In the genomic region with DNA sequence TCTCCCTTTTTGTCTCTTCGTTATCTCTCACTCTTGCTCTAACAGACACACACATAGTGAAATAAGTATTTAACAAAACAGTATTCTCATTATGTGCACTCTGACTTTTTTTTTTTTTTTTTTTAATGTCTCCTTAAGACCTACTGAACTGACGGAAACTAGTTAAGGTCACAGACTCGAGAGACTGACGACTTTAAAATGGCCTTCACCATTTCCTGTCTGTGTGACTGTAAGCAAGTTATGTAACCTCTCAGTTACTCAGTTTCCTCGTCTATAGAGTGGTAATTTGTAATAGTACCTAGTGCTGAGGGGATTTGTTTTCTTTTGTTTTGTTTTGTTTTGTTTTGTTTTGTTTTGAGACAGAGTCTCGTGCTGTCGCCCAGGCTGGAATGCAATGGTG, we compare ENCODE assay signal across 17 cellular contexts.
"Had no signal": no experiment of that assay in that cellular context is flagged by ENCODE, and none has a peak within 500 bp of the region (broad histone marks: within the 10 kb centered on the region; RNA-seq: fewer than 3 reads in every experiment).

No MANE protein-coding gene starts in this region.

- H3K4me3 Mint-ChIP-seq: activated CD8-positive, alpha-beta T cell treated with anti-CD3 and anti-CD28 coated beads, Interleukin-2, amount 10 ng/mL, durations not matched to agents 7 days and 5 days; activated naive CD4-positive, alpha-beta T cell treated with anti-CD3 and anti-CD28 coated beads, Interleukin-2, amount 10 ng/mL, durations not matched to agents 7 days and 5 days; nephron; stimulated activated naive CD8-positive, alpha-beta T cell treated with anti-CD3 and anti-CD28 coated beads, Interleukin-15, Interleukin-2, amounts not matched to agents 100 ng/mL and 50 ng/mL, for 24 hours had no signal

- H3K27me3 ChIP-seq: cardiac muscle cell, colonic mucosa, gastroesophageal sphincter, upper lobe of left lung had no signal

- H3K4me1 Mint-ChIP-seq: activated naive CD4-positive, alpha-beta T cell treated with anti-CD3 and anti-CD28 coated beads, Interleukin-2, amount 10 ng/mL, durations not matched to agents 7 days and 5 days had no signal

- H3K27ac Mint-ChIP-seq: activated CD8-positive, alpha-beta T cell treated with anti-CD3 and anti-CD28 coated beads, Interleukin-2, amount 10 ng/mL, durations not matched to agents 7 days and 5 days; activated naive CD4-positive, alpha-beta T cell treated with anti-CD3 and anti-CD28 coated beads, Interleukin-2, amount 10 ng/mL, durations not matched to agents 7 days and 5 days; stimulated activated naive CD8-positive, alpha-beta T cell treated with anti-CD3 and anti-CD28 coated beads, Interleukin-15, Interleukin-2, amounts not matched to agents 100 ng/mL and 50 ng/mL, for 24 hours had no signal

- DNase-seq: activated CD4-positive, alpha-beta T cell treated with anti-CD3 and anti-CD28 coated beads for 48 hours; activated CD8-positive, alpha-beta memory T cell treated with anti-CD3 and anti-CD28 coated beads, Interleukin-2, amount 50 U/mL, for 48 hours; activated CD8-positive, alpha-beta T cell treated with anti-CD3 and anti-CD28 coated beads, Interleukin-2, amount 10 ng/mL, durations not matched to agents 7 days and 5 days; activated naive CD4-positive, alpha-beta T cell treated with anti-CD3 and anti-CD28 coated beads, Interleukin-2, amount 10 ng/mL, durations not matched to agents 7 days and 5 days; colonic mucosa; effector memory CD4-positive, alpha-beta T cell; left ventricle myocardium inferior; mesenchymal stem cell; stimulated activated CD4-positive, alpha-beta T cell treated with anti-CD3 and anti-CD28 coated beads, Interleukin-2, amount 100 ng/mL, for 48 hours; T1000; upper lobe of left lung had no signal

- FAIRE-seq: keratinocyte had no signal

- H3K9me3 Mint-ChIP-seq: activated naive CD4-positive, alpha-beta T cell treated with anti-CD3 and anti-CD28 coated beads, Interleukin-2, amount 10 ng/mL, durations not matched to agents 7 days and 5 days; nephron had no signal

- H3K27ac ChIP-seq: colonic mucosa, gastroesophageal sphincter, left ventricle myocardium inferior, upper lobe of left lung, VCaP had no signal

- H3K9me3 ChIP-seq: colonic mucosa, upper lobe of left lung had no signal

- H3K4me1 ChIP-seq: colonic mucosa had no signal

- H3K27me3 Mint-ChIP-seq: activated naive CD4-positive, alpha-beta T cell treated with anti-CD3 and anti-CD28 coated beads, Interleukin-2, amount 10 ng/mL, durations not matched to agents 7 days and 5 days; stimulated activated naive CD8-positive, alpha-beta T cell treated with anti-CD3 and anti-CD28 coated beads, Interleukin-15, Interleukin-2, amounts not matched to agents 100 ng/mL and 50 ng/mL, for 24 hours had no signal

- H3K4me3 ChIP-seq: cardiac muscle cell, colonic mucosa, gastroesophageal sphincter, left ventricle myocardium inferior, upper lobe of left lung had no signal

- ATAC-seq: activated CD8-positive, alpha-beta T cell treated with anti-CD3 and anti-CD28 coated beads, Interleukin-2, amount 10 ng/mL, durations not matched to agents 7 days and 5 days; gastroesophageal sphincter had no signal

- H3K36me3 ChIP-seq: cardiac muscle cell, colonic mucosa, upper lobe of left lung had no signal
